8 cellular contexts compared by ENCODE assay signal in genomic region chr11:62573592-62574362, GRCh38. TPM values are rescaled to one million over a fixed set of nuclear protein-coding genes. Genes with fewer than 3 reads are reported as not detected.
DNase-seq lines count a peak whose midpoint lies in the region; ATAC-seq, FAIRE-seq and TF ChIP-seq lines count a peak whose summit lies in the region.

TSS of gene EEF1G (minus strand) at chr11:62573891. CDS start at chr11:62573842, 49 bp downstream.

- peak within 1 kb of the TSS; percentile 96 for H3K27ac Mint-ChIP-seq in dendritic cell treated with granulocyte-macrophage colony-stimulating factor and Interleukin-4, amounts not matched to agents 40 ng/mL and 50 ng/mL, for 4 days

- peaks cover 8% of the 10 kb centered on the region; the same call in 1 of the 2 replicates for H4K20me1 ChIP-seq in HepG2 (ENCODE audit: insufficient read depth, low read length)

- POLR2A ChIA-PET in HepG2 (lab: Yijun Ruan, JAX) = interaction anchor here (0.6 to 5.0 kb wide), 47 partner anchors 8 to 267 kb away, joined by 3 to 160 read pairs (median 6); partner anchors contain the start of genes AHNAK, B3GAT3, C11orf98 and CSKMT

- no TSS peak for BruUV-seq in HepG2 (replicated peaks; lab: Mats Ljungman, UMichigan)

- CTCF ChIA-PET in HepG2 (lab: Yijun Ruan, JAX; ENCODE audit: low intra/inter-chr PET ratio, low total read pairs) = no interaction called here

- no peaks in the 10 kb centered on the region for H3K27me3 Mint-ChIP-seq in dendritic cell treated with granulocyte-macrophage colony-stimulating factor and Interleukin-4, amounts not matched to agents 40 ng/mL and 50 ng/mL, for 4 days

- peak within 1 kb of the TSS; percentile 98 for H3K4me3 Mint-ChIP-seq in dendritic cell treated with granulocyte-macrophage colony-stimulating factor and Interleukin-4, amounts not matched to agents 40 ng/mL and 50 ng/mL, for 4 days

- H3K4me2 ChIP-seq in HepG2 (ENCODE audit: low read depth, low read length) = peak within 1 kb of the TSS; percentile 89

- H3K36me3 Mint-ChIP-seq in dendritic cell treated with granulocyte-macrophage colony-stimulating factor and Interleukin-4, amounts not matched to agents 40 ng/mL and 50 ng/mL, for 4 days (ENCODE audit: low read depth) = peaks cover 86% of the 10 kb centered on the region

- TF ChIP-seq CTCF in HepG2 (CRISPR knock-in tag; IDR thresholded peaks at IDR 0.05) = no peak; the same call in 1 of the 2 replicates

- peak within 1 kb of the TSS; percentile 98 for H3K9ac ChIP-seq in HepG2 (ENCODE audit: insufficient read depth, low read depth, low read length)

- peaks cover 63% of the 10 kb centered on the region for H3K4me1 ChIP-seq in HepG2 (ENCODE audit: insufficient read depth, low read length)

- peaks cover 19 to 59% of the 10 kb centered on the region in 2 experiments for H3K36me3 ChIP-seq in HepG2 (replicated peaks in 1 of 2; ENCODE audit: control insufficient read depth in 1 of 2, insufficient read depth in 2 of 2, low read length in 2 of 2)

- DNase-seq in C1 segment of cervical spinal cord (lab: John Stamatoyannopoulos, UW) = peak; percentile 88 to 99 (median 98)
- DNase-seq in NCI-H748 treated with DMSO at 0.1 percent for 48 hours (lab: John Stamatoyannopoulos, UW) = peak; percentile 99
- peak; percentile 87 to 98 for DNase-seq in activated CD4-positive, alpha-beta T cell treated with anti-CD3 and anti-CD28 coated beads, Interleukin-2, amount 50 U/mL, for 24 hours (ENCODE audit: low read depth in 1 of 2, low spot score in 1 of 2)
- DNase-seq in HepG2 (ENCODE audit: low spot score) = peak; percentile 99
- DNase-seq in stimulated activated CD4-positive, alpha-beta T cell treated with anti-CD3 and anti-CD28 coated beads, Interleukin-4, amount 100 ng/mL, for 1 hour = peak; percentile 95

- H3K27ac ChIP-seq in HepG2 (ENCODE audit: extremely low read length, insufficient read depth, low read length) = peak within 1 kb of the TSS; percentile 85

- peak; percentile 96 for FAIRE-seq in HepG2 (lab: Jason Lieb, UNC)

- H3K9me3 ChIP-seq in HepG2 (ENCODE audit: low read length) = no peaks in the 10 kb centered on the region

- peaks cover 62% of the 10 kb centered on the region for H3K79me2 ChIP-seq in HepG2 (ENCODE audit: insufficient read depth, low read length)

- ATAC-seq in GM19372 (IDR thresholded peaks at IDR 0.05; ENCODE audit: low read depth, unreplicated experiment) (peak; percentile 90), HG03558 (IDR thresholded peaks at IDR 0.05; ENCODE audit: extremely low read depth, unreplicated experiment) (peak; percentile 57), HepG2 (peak; percentile 93)

- H3K4me3 ChIP-seq in HepG2 (replicated peaks in 1 of 3; ENCODE audit: insufficient read depth in 1 of 3, low read depth in 2 of 3, low read length in 3 of 3) = peak within 1 kb of the TSS; percentile 80 to 96 (median 95)

- H2AFZ ChIP-seq in HepG2 (ENCODE audit: low read length) = no peak within 1 kb of the TSS

- TF ChIP-seq EP300 in HepG2 (IDR thresholded peaks at IDR 0.05; ENCODE audit: low read depth in 2 of 2, low read length in 2 of 2) = no peak
- TF ChIP-seq EP300 in HepG2 (CRISPR knock-in tag; IDR thresholded peaks at IDR 0.05; ENCODE audit: borderline replicate concordance) = no peak; the same call in 1 of the 2 replicates

- 1% methylated on average over 40 of the region's 46 CpGs for WGBS in HepG2 (ENCODE audit: low lambda C conversion rate)

- H3K9me3 Mint-ChIP-seq in dendritic cell treated with granulocyte-macrophage colony-stimulating factor and Interleukin-4, amounts not matched to agents 40 ng/mL and 50 ng/mL, for 4 days = no peaks in the 10 kb centered on the region

- intact Hi-C loops in dendritic cell treated with granulocyte-macrophage colony-stimulating factor and Interleukin-4, amounts not matched to agents 40 ng/mL and 50 ng/mL, for 4 days (cut with micrococcal nuclease) = loop anchor here (1.0 to 2.0 kb wide), 2 partner anchors 17 to 18 kb away; partner anchors contain the start of gene TUT1
- intact Hi-C loops in HepG2 (cut with micrococcal nuclease; ENCODE audit: unreplicated experiment) = no loop called here

- in situ Hi-C loops in HepG2 (cut with HindIII; ENCODE audit: extremely low pct_ligation_motif_present, low pct_unique_long_range_greater_than_20kb) = no loop called here

- H3K27me3 ChIP-seq in HepG2 (ENCODE audit: control insufficient read depth in 1 of 2, insufficient read depth in 2 of 2, low read length in 2 of 2) = no peaks in the 10 kb centered on the region; a peak in 1 of 5 replicates

- peaks cover 49% of the 10 kb centered on the region for H3K4me1 Mint-ChIP-seq in dendritic cell treated with granulocyte-macrophage colony-stimulating factor and Interleukin-4, amounts not matched to agents 40 ng/mL and 50 ng/mL, for 4 days (ENCODE audit: low read depth)

- TF ChIP-seq POLR2A in HepG2 (IDR thresholded peaks at IDR 0.05; ENCODE audit: insufficient read depth in 1 of 2, low read depth in 2 of 2, low read length in 2 of 2) = peak; percentile 89 to 91

- TF ChIP-seq RAD21 in HepG2 (CRISPR knock-in tag; IDR thresholded peaks at IDR 0.05) = no peak

TF ChIP-seq in HepG2, 621 proteins besides CTCF, POLR2A, EP300 and RAD21 (continues in another document):
- no peak for TF ChIP-seq SNAPC5 (CRISPR knock-in tag; IDR thresholded peaks at IDR 0.05; ENCODE audit: borderline replicate concordance)
- TF ChIP-seq ZSCAN12 (CRISPR knock-in tag; IDR thresholded peaks at IDR 0.05) = no peak
- TF ChIP-seq, protein P1, sequence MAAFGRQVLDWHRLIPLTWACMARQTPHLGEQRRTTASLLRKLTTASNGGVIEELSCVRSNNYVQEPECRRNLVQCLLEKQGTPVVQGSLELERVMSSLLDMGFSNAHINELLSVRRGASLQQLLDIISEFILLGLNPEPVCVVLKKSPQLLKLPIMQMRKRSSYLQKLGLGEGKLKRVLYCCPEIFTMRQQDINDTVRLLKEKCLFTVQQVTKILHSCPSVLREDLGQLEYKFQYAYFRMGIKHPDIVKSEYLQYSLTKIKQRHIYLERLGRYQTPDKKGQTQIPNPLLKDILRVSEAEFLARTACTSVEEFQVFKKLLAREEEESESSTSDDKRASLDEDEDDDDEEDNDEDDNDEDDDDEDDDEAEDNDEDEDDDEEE (CRISPR knock-in tag; IDR thresholded peaks at IDR 0.05) = peak; percentile 11; the same call in 1 of the 2 replicates
- TF ChIP-seq ZNF788 (CRISPR knock-in tag; IDR thresholded peaks at IDR 0.05; ENCODE audit: borderline replicate concordance) = peak; percentile 77; the same call in 1 of the 2 replicates
- TF ChIP-seq RXRB (CRISPR knock-in tag; IDR thresholded peaks at IDR 0.05; ENCODE audit: borderline replicate concordance) = peak; percentile 36; the same call in 1 of the 2 replicates
- TF ChIP-seq AGO1 (IDR thresholded peaks at IDR 0.05; ENCODE audit: low read depth, low read length, poor library complexity, severe bottlenecking) = no peak
- TF ChIP-seq, protein P2, sequence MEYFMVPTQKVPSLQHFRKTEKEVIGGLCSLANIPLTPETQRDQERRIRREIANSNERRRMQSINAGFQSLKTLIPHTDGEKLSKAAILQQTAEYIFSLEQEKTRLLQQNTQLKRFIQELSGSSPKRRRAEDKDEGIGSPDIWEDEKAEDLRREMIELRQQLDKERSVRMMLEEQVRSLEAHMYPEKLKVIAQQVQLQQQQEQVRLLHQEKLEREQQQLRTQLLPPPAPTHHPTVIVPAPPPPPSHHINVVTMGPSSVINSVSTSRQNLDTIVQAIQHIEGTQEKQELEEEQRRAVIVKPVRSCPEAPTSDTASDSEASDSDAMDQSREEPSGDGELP (IDR thresholded peaks at IDR 0.05; ENCODE audit: borderline replicate concordance, low read depth) = no peak
- TF ChIP-seq PCBP1 (IDR thresholded peaks at IDR 0.05; ENCODE audit: borderline replicate concordance, low read depth, low read length) = no peak
- TF ChIP-seq RAD51 (IDR thresholded peaks at IDR 0.05; ENCODE audit: borderline replicate concordance) = no peak
- TF ChIP-seq NFKBIZ (CRISPR knock-in tag; IDR thresholded peaks at IDR 0.05) = no peak
- no peak for TF ChIP-seq ETV6 (CRISPR knock-in tag; conservative IDR thresholded peaks at IDR 0.05)

RNA-seq across cellular contexts. Expression of gene EEF1G, which starts in this region (rescaled TPM):
- 1,787 and 2,092 TPM in 2 replicates for total RNA-seq in HepG2 (2016; rRNA removed; fragmentation: Illumina TruSeq; extraction: Trizol)
- 2,019 and 2,497 TPM in 2 replicates for total RNA-seq in HepG2 (2016; cell fraction: cytosol; rRNA removed; fragmentation: Illumina TruSeq; extraction: Trizol; ENCODE audit: low read depth)
- total RNA-seq in HepG2 (2016; cell fraction: insoluble cytoplasmic fraction; rRNA removed; fragmentation: Illumina TruSeq; extraction: Trizol) = 1,856 and 2,038 TPM in 2 replicates
- total RNA-seq in HepG2 (2016; cell fraction: membrane; rRNA removed; fragmentation: Illumina TruSeq; extraction: Trizol) = 4,333 and 4,899 TPM in 2 replicates
- 776 and 846 TPM in 2 replicates for total RNA-seq in HepG2 (2016; cell fraction: nucleus; rRNA removed; fragmentation: Illumina TruSeq; extraction: Trizol)
- polyA plus RNA-seq in HepG2 (2011; rRNA removed) = 1,819 and 2,144 TPM in 2 replicates
- 2,392 and 2,528 TPM in 2 replicates for polyA plus RNA-seq in HepG2 (2011; cell fraction: cytosol; rRNA removed)
- polyA plus RNA-seq in HepG2 (2011; cell fraction: nucleus; rRNA removed) = 525 and 588 TPM in 2 replicates
- polyA plus RNA-seq in HepG2 (2012) = 1,720 and 1,805 TPM in 2 replicates
- 2,631 and 2,980 TPM in 2 replicates for polyA plus RNA-seq in HepG2 (2016; cell fraction: cytosol; fragmentation: Illumina TruSeq; extraction: Trizol; ENCODE audit: low read depth)
- polyA plus RNA-seq in HepG2 (2016; cell fraction: insoluble cytoplasmic fraction; fragmentation: Illumina TruSeq; extraction: Trizol; ENCODE audit: low read depth) = 2,163 and 2,164 TPM in 2 replicates
- 4,391 and 4,816 TPM in 2 replicates for polyA plus RNA-seq in HepG2 (2016; cell fraction: membrane; fragmentation: Illumina TruSeq; extraction: Trizol; ENCODE audit: low read depth)
- polyA plus RNA-seq in HepG2 (2016; cell fraction: nucleus; fragmentation: Illumina TruSeq; extraction: Trizol; ENCODE audit: insufficient read depth, low read depth) = 1,221 and 1,290 TPM in 2 replicates
- 1,467 and 2,851 TPM in 2 replicates for polyA minus RNA-seq in HepG2 (2011; rRNA and poly(A)+ RNA removed; ENCODE audit: low replicate concordance)
- 835 and 903 TPM in 2 replicates for polyA minus RNA-seq in HepG2 (2011; cell fraction: cytosol; rRNA and poly(A)+ RNA removed)
- polyA minus RNA-seq in HepG2 (2011; cell fraction: nucleus; rRNA and poly(A)+ RNA removed) = 177 and 251 TPM in 2 replicates

Comparison
In these comparisons a context has a peak if more than half of its experiments do, and no peak if none do; other contexts are left out.
1. Peak in every context shown above with its lines: DNase-seq, ATAC-seq, H3K4me3 ChIP-seq and H3K27ac ChIP-seq.